Comparison of ENCODE assay signal across 16 cellular contexts in the genomic region with DNA sequence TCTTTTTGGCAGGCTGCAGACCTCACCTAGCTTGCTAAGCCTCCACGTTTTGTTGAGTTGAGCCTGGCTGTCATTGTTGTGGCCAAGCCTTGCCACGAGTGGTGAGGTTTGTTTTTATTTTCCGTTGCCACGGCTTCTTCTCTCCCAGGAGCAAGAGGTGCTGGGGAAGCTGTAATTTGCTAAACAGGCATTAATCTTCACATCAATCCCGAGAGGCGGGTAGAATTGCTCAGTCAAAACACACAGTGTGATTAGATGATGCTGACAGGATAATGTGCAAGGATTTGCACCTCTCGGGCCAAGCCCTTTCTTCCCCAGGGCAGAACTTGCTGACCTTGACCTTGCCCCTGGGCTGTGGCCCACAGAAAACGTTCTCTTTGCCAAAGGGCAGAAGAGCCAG.
"Had no signal": no experiment of that assay in that cellular context is flagged by ENCODE, and none has a peak within 500 bp of the region (broad histone marks: within the 10 kb centered on the region; RNA-seq: fewer than 3 reads in every experiment).

No MANE protein-coding gene starts in this region.

- H3K9me3 ChIP-seq: body of pancreas, heart right ventricle, lower lobe of right lung, transverse colon had no signal

- H3K4me1 ChIP-seq: body of pancreas, heart right ventricle, lower lobe of right lung, transverse colon had no signal

- H3K36me3 ChIP-seq: heart right ventricle, lower lobe of right lung, transverse colon had no signal

- H3K27me3 ChIP-seq: body of pancreas, transverse colon had no signal

- H3K4me3 ChIP-seq: body of pancreas, heart right ventricle, lower lobe of right lung, transverse colon had no signal

- H3K27ac ChIP-seq: body of pancreas, heart right ventricle, lower lobe of right lung, transverse colon, VCaP had no signal

- DNase-seq: activated CD4-positive, alpha-beta memory T cell treated with anti-CD3 and anti-CD28 coated beads, Interleukin-2, amount 10 ng/mL, durations not matched to agents 7 days and 5 days; activated CD4-positive, alpha-beta T cell treated with anti-CD3 and anti-CD28 coated beads, Interleukin-2, amount 10 ng/mL, durations not matched to agents 24 days and 14 days; activated effector memory CD4-positive, alpha-beta T cell treated with Interleukin-2 at 50 U/mL for 16 hours; activated naive CD4-positive, alpha-beta T cell treated with anti-CD3 and anti-CD28 coated beads for 36 hours; activated T-cell treated with anti-CD3 and anti-CD28 coated beads, Interleukin-2, amount 50 U/mL, for 72 hours; body of pancreas; effector CD4-positive, alpha-beta T cell; heart right ventricle; lower lobe of right lung; natural killer cell; posterior cingulate gyrus; stimulated activated CD4-positive, alpha-beta T cell treated with anti-CD3 and anti-CD28 coated beads, Interleukin-2, amount 100 ng/mL, for 48 hours; stimulated activated CD8-positive, alpha-beta memory T cell treated with anti-CD3 and anti-CD28 coated beads, Interleukin-4, amount 100 ng/mL, for 48 hours; stimulated activated naive B cell treated with anti-CD40 and anti-IgM and Interleukin-4, amounts not matched to agents 10 μg/mL and 1 μg/mL and 100 μg/mL, for 72 hours; transverse colon had no signal
